Comparison of ENCODE assay signal across 10 cellular contexts in genomic region chr2:231110551-231110950, GRCh38. TPM values are rescaled to one million over a fixed set of nuclear protein-coding genes. Genes with fewer than 3 reads are reported as not detected.
DNase-seq lines count a peak whose midpoint lies in the region; ATAC-seq, FAIRE-seq and TF ChIP-seq lines count a peak whose summit lies in the region.
"Had no signal": no experiment of that assay in that cellular context is flagged by ENCODE, and none has a peak within 500 bp of the region (broad histone marks: within the 10 kb centered on the region; RNA-seq: fewer than 3 reads in every experiment).

No MANE protein-coding gene starts in this region.

- no peaks in the 10 kb centered on the region for H3F3A ChIP-seq in PC-3 (ENCODE audit: low read length, unreplicated experiment)

- H3K27ac ChIP-seq in PC-3 (ENCODE audit: low read length) (no peak overlapping the region), pancreas (no peak overlapping the region), vagina (no peak overlapping the region)

- H3K4me3 ChIP-seq in PC-3 (ENCODE audit: low read length), result no peak overlapping the region
- H3K4me3 ChIP-seq in fibroblast of pulmonary artery (replicated peaks; ENCODE audit: low read depth, low read length), result no peak overlapping the region
- no peak overlapping the region for H3K4me3 ChIP-seq in pancreas
- no peak overlapping the region for H3K4me3 ChIP-seq in vagina

- POLR2A ChIA-PET in PC-3 (lab: Charles Lee; ENCODE audit: unreplicated experiment), result no interaction called here

- intact Hi-C loops in PC-3 (cut with micrococcal nuclease) (no loop called here), pancreas (cut with DNase I) (no loop called here), vagina (cut with DNase I) (no loop called here), posterior cingulate gyrus (cut with DNase I) (no loop called here)

- no peak overlapping the region for H2AFZ ChIP-seq in PC-3 (ENCODE audit: low read length)

- BruUV-seq in PC-3 (replicated peaks; lab: Mats Ljungman, UMichigan), result no TSS peak

- H3K4me2 ChIP-seq in PC-3 (ENCODE audit: low read length), result no peak overlapping the region

- no peaks in the 10 kb centered on the region for H3K9me2 ChIP-seq in PC-3 (replicated peaks; ENCODE audit: low read length)

- H4K20me1 ChIP-seq in PC-3 (ENCODE audit: low read length), result 0 out of 2 replicates have a peak, but pooled peaks cover 11% of the 10 kb centered on the region

- WGBS in pancreas, 2 donors, result 83 to 85% methylated on average over 1 of the region's 1 CpG

- peaks cover 18% of the 10 kb centered on the region for H3K4me1 ChIP-seq in PC-3 (ENCODE audit: insufficient read depth, low read length)
- no peaks in the 10 kb centered on the region for H3K4me1 ChIP-seq in pancreas
- H3K4me1 ChIP-seq in vagina, result peaks cover 9% of the 10 kb centered on the region

- DNase-seq in EL (peak; percentile 35), PC-3 (peak; percentile 17), fibroblast of pulmonary artery (ENCODE audit: low read depth) (peak; percentile 85), pancreas (no peak), DMS153 (lab: John Stamatoyannopoulos, UW) (no peak), vagina (ENCODE audit: extremely low spot score in 2 of 2) (no peak), posterior cingulate gyrus (no peak)
- no peak for DNase-seq in activated CD4-positive, alpha-beta T cell treated with anti-CD3 and anti-CD28 coated beads, Interleukin-2, amount 50 U/mL, for 48 hours

- peak; percentile 9 for FAIRE-seq in pancreas (lab: Jason Lieb, UNC)
- FAIRE-seq: TTC549 had no signal

- H3K79me2 ChIP-seq in PC-3 (ENCODE audit: low read length), result peaks cover 23% of the 10 kb centered on the region; the same call in 1 of the 2 replicates

- no peak overlapping the region for H3K9ac ChIP-seq in PC-3 (ENCODE audit: low read length)

- ATAC-seq in PC-3 (peak; percentile 34; the same call in 1 of the 2 replicates), pancreas (peak in 1 of 4 donors; percentile 15)

- H3K27me3 ChIP-seq in PC-3 (ENCODE audit: low read length) (no peaks in the 10 kb centered on the region), pancreas (no peaks in the 10 kb centered on the region), vagina (no peaks in the 10 kb centered on the region)

- CTCF ChIA-PET in PC-3 (lab: Charles Lee), result interaction anchor here (1.5 kb wide), 1 partner anchor 19 kb away, joined by 8 read pairs; no protein-coding TSS in a partner anchor

- TF ChIP-seq CTCF in PC-3 (conservative IDR thresholded peaks at IDR 0.05; ENCODE audit: low read depth, low read length) (peak; percentile 33; the same call in 1 of the 2 replicates), fibroblast of pulmonary artery (IDR thresholded peaks at IDR 0.05; ENCODE audit: low read length, missing control alignments) (peak; percentile 51), pancreas (IDR thresholded peaks at IDR 0.05) (no peak), vagina (IDR thresholded peaks at IDR 0.05) (peak in 1 of 3 experiments; percentile 30)

- no peaks in the 10 kb centered on the region for H3K9me3 ChIP-seq in PC-3 (ENCODE audit: low read length)
- H3K9me3 ChIP-seq in pancreas, result no peaks in the 10 kb centered on the region
- H3K9me3 ChIP-seq in vagina, result no peaks in the 10 kb centered on the region

- no peak for TF ChIP-seq POLR2A in vagina (IDR thresholded peaks at IDR 0.05)

- H3K36me3 ChIP-seq in PC-3 (ENCODE audit: low read depth, low read length), result peaks cover 65% of the 10 kb centered on the region
- H3K36me3 ChIP-seq in pancreas, result no peaks in the 10 kb centered on the region
- H3K36me3 ChIP-seq in vagina, result peaks cover 0 to 17% of the 10 kb centered on the region in 2 donors

RNA-seq across cellular contexts. Expression of gene HTR2B, which starts 14.3 kb away (rescaled TPM):
- total RNA-seq in PC-3 (2014; rRNA removed) (not detected in 2 replicates), pancreas (under 1 TPM in 5 of 6 donors, not detected in 1; 0.08 to 0.78 (median 0.19) TPM), vagina (0.49 TPM)
- under 1 TPM; 0.09 to 0.11 TPM for polyA plus RNA-seq in pancreas
- total RNA-seq: MCF 10A had no signal

RNA-seq across cellular contexts. Expression of gene PSMD1, which starts 53.9 kb away (rescaled TPM):
- total RNA-seq in PC-3 (2014; rRNA removed), result 154 and 208 TPM in 2 replicates
- total RNA-seq in pancreas, result 10 to 100 TPM; 13.4 to 33.4 (median 25.1) TPM
- polyA plus RNA-seq in pancreas, result 10 to 100 TPM; 20.2 to 35.6 TPM
- 40.5 TPM for total RNA-seq in vagina

Comparison
In these comparisons a context has a peak if more than half of its experiments do, and no peak if none do; other contexts are left out.
1. DNase-seq: peak in EL (single experiment), PC-3 (single experiment) and fibroblast of pulmonary artery (single experiment); none in pancreas (0 of 6), DMS153 (single experiment), vagina (0 of 2), activated CD4-positive, alpha-beta T cell treated with anti-CD3 and anti-CD28 coated beads, Interleukin-2, amount 50 U/mL, for 48 hours (0 of 2) and posterior cingulate gyrus (0 of 10).
2. CTCF ChIP-seq: peak in PC-3 (single experiment) and fibroblast of pulmonary artery (single experiment); none in pancreas (0 of 4).